In the genomic region with DNA sequence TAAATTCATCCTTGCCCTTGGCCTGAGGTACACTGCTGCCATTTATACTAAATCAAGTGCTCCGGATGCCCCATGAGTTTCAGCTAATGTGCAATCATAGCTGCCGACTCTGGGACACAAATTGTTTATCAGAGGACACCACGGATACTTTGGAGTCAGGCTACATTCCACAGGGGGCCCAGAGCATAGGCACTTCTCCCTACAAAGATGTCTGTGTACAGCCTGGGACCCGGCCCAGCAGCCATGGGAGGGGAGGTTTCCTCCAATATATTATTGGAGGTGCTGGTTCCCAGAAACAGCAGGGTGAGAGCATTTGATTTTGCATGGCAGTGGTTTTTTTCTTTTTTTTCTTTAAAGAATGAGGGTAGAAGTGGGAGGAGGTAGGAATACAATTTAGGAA, we compare ENCODE assay signal across 11 cellular contexts. TPM values are rescaled to one million over a fixed set of nuclear protein-coding genes. Genes with fewer than 3 reads are reported as not detected.
"Had no signal": no experiment of that assay in that cellular context is flagged by ENCODE, and none has a peak within 500 bp of the region (broad histone marks: within the 10 kb centered on the region; RNA-seq: fewer than 3 reads in every experiment).

No MANE protein-coding gene starts in this region.

- H3K36me3 ChIP-seq: HAP-1 had no signal

- H3K4me3 Mint-ChIP-seq: HFFc6 had no signal

- H3K9me3 ChIP-seq: HAP-1 had no signal

- H3K4me3 ChIP-seq: GM23248, HAP-1 had no signal

- H2AFZ ChIP-seq: GM23248 had no signal

- H3K27ac Mint-ChIP-seq: HFFc6 had no signal

- ATAC-seq: HCT116, HepG2 had no signal

- H3K27ac ChIP-seq: GM23248, HL-60 had no signal

- H3K9ac ChIP-seq: GM23248 had no signal

- DNase-seq: GM23248, GOT3, H7, HFFc6 had no signal

- H3K4me1 ChIP-seq: HAP-1 had no signal

- H3K9me3 Mint-ChIP-seq: HFFc6, IgD-negative memory B cell had no signal

RNA-seq across cellular contexts. Expression of gene HTR3B, which starts 31.3 kb away (rescaled TPM):
- total RNA-seq: GM23248, H4, H7, HFFc6, HT1080 had no signal
- polyA plus RNA-seq: GM23248, IgD-negative memory B cell had no signal

RNA-seq across cellular contexts. Expression of gene HTR3A, which starts 39.0 kb away (rescaled TPM):
- total RNA-seq: GM23248, H4, HepG2, HFFc6, HT1080 had no signal
- polyA plus RNA-seq: GM23248, HepG2 had no signal
